In genomic region chr14:100096656-100097055, GRCh38 we compare ENCODE assay signal across 13 cellular contexts. TPM values are rescaled to one million over a fixed set of nuclear protein-coding genes. Genes with fewer than 3 reads are reported as not detected.
DNase-seq lines count a peak whose midpoint lies in the region; ATAC-seq and TF ChIP-seq lines count a peak whose summit lies in the region.
"Had no signal": no experiment of that assay in that cellular context is flagged by ENCODE, and none has a peak within 500 bp of the region (broad histone marks: within the 10 kb centered on the region; RNA-seq: fewer than 3 reads in every experiment).

No MANE protein-coding gene starts in this region.

- peaks cover 30% of the 10 kb centered on the region for H3K36me3 Mint-ChIP-seq in activated CD4-positive, alpha-beta memory T cell treated with anti-CD3 and anti-CD28 coated beads for 36 hours
- H3K36me3 Mint-ChIP-seq in activated CD4-positive, alpha-beta memory T cell treated with anti-CD3 and anti-CD28 coated beads, Interleukin-2, amount 10 ng/mL, durations not matched to agents 7 days and 5 days (ENCODE audit: low read depth): peaks cover 87% of the 10 kb centered on the region
- H3K36me3 Mint-ChIP-seq in natural killer cell: peaks cover 20% of the 10 kb centered on the region

- in situ Hi-C loops in astrocyte of the spinal cord (cut with HindIII; ENCODE audit: low sequenced_read_pairs): no loop called here

- no peaks in the 10 kb centered on the region for H3K27me3 ChIP-seq in MG63

- intact Hi-C loops in activated CD4-positive, alpha-beta memory T cell treated with anti-CD3 and anti-CD28 coated beads for 36 hours (cut with micrococcal nuclease): no loop called here
- intact Hi-C loops in natural killer cell (cut with micrococcal nuclease): no loop called here

- no peak overlapping the region for H3K4me3 ChIP-seq in MG63
- no peak overlapping the region for H3K4me3 ChIP-seq in astrocyte of the spinal cord (ENCODE audit: low read depth, low read length)
- H3K4me3 ChIP-seq: GM12878, mucosa of descending colon had no signal

- TF ChIP-seq CTCF in astrocyte of the spinal cord (IDR thresholded peaks at IDR 0.05; ENCODE audit: low read depth, low read length): no peak
- TF ChIP-seq CTCF in natural killer cell (IDR thresholded peaks at IDR 0.05): no peak

- DNase-seq in activated CD4-positive, alpha-beta memory T cell treated with anti-CD3 and anti-CD28 coated beads for 36 hours: peak; percentile 5
- no peak for DNase-seq in activated CD4-positive, alpha-beta memory T cell treated with anti-CD3 and anti-CD28 coated beads, Interleukin-2, amount 10 ng/mL, durations not matched to agents 7 days and 5 days
- DNase-seq in MG63 (peak; percentile 71), astrocyte of the spinal cord (ENCODE audit: low read depth, low spot score) (peak; percentile 58), natural killer cell (no peak), HuH-7.5 (ENCODE audit: low spot score) (no peak)
- DNase-seq in activated CD4-positive, CD25-positive, alpha-beta regulatory T cell treated with anti-CD3 and anti-CD28 coated beads, Interleukin-2, amount 50 U/mL, for 72 hours: no peak
- DNase-seq: DMS153, mucosa of descending colon, NCI-H524 treated with DMSO at 0.1 percent for 48 hours had no signal

- CTCF ChIA-PET in activated CD4-positive, alpha-beta memory T cell treated with anti-CD3 and anti-CD28 coated beads for 36 hours (lab: Charles Lee): interaction anchor here (0.8 to 10.6 kb wide), 9 partner anchors 9 to 31 kb away, joined by 3 to 88 read pairs (median 6); partner anchors contain the start of gene EVL
- CTCF ChIA-PET in activated CD4-positive, alpha-beta memory T cell treated with anti-CD3 and anti-CD28 coated beads, Interleukin-2, amount 10 ng/mL, durations not matched to agents 7 days and 5 days (lab: Charles Lee): interaction anchor here (0.6 to 28.0 kb wide), 4 partner anchors 10 to 21 kb away, joined by 3 to 563 read pairs (median 7); partner anchors contain the start of gene EVL

- POLR2A ChIA-PET in activated CD4-positive, alpha-beta memory T cell treated with anti-CD3 and anti-CD28 coated beads for 36 hours (lab: Charles Lee): interaction anchor here (0.6 to 1.5 kb wide), 4 partner anchors 11 to 28 kb away, joined by 3 to 4 read pairs (median 4); no protein-coding TSS in a partner anchor
- POLR2A ChIA-PET in activated CD4-positive, alpha-beta memory T cell treated with anti-CD3 and anti-CD28 coated beads, Interleukin-2, amount 10 ng/mL, durations not matched to agents 7 days and 5 days (lab: Charles Lee): interaction anchor here (1.5 to 58.4 kb wide), 3 partner anchors 12 to 36 kb away, joined by 4 to 1586 read pairs (median 37); partner anchors contain the start of gene EVL

- H3K27me3 Mint-ChIP-seq in activated CD4-positive, alpha-beta memory T cell treated with anti-CD3 and anti-CD28 coated beads for 36 hours: no peaks in the 10 kb centered on the region
- H3K27me3 Mint-ChIP-seq in activated CD4-positive, alpha-beta memory T cell treated with anti-CD3 and anti-CD28 coated beads, Interleukin-2, amount 10 ng/mL, durations not matched to agents 7 days and 5 days: no peaks in the 10 kb centered on the region
- no peaks in the 10 kb centered on the region for H3K27me3 Mint-ChIP-seq in natural killer cell (ENCODE audit: low read depth in 2 of 2)
- H3K27me3 Mint-ChIP-seq: progenitor cell of endocrine pancreas had no signal

- no peak overlapping the region for H3K4me3 Mint-ChIP-seq in activated CD4-positive, alpha-beta memory T cell treated with anti-CD3 and anti-CD28 coated beads for 36 hours
- H3K4me3 Mint-ChIP-seq in activated CD4-positive, alpha-beta memory T cell treated with anti-CD3 and anti-CD28 coated beads, Interleukin-2, amount 10 ng/mL, durations not matched to agents 7 days and 5 days: no peak overlapping the region
- H3K4me3 Mint-ChIP-seq in natural killer cell: no peak overlapping the region

- H3K9me3 ChIP-seq in MG63: no peaks in the 10 kb centered on the region
- H3K9me3 ChIP-seq: mucosa of descending colon had no signal

- H3K9me3 Mint-ChIP-seq in activated CD4-positive, alpha-beta memory T cell treated with anti-CD3 and anti-CD28 coated beads for 36 hours: no peaks in the 10 kb centered on the region
- H3K9me3 Mint-ChIP-seq in activated CD4-positive, alpha-beta memory T cell treated with anti-CD3 and anti-CD28 coated beads, Interleukin-2, amount 10 ng/mL, durations not matched to agents 7 days and 5 days: no peaks in the 10 kb centered on the region
- no peaks in the 10 kb centered on the region for H3K9me3 Mint-ChIP-seq in natural killer cell

- peak overlapping the region; percentile 38 for H3K27ac Mint-ChIP-seq in activated CD4-positive, alpha-beta memory T cell treated with anti-CD3 and anti-CD28 coated beads for 36 hours
- no peak overlapping the region for H3K27ac Mint-ChIP-seq in activated CD4-positive, alpha-beta memory T cell treated with anti-CD3 and anti-CD28 coated beads, Interleukin-2, amount 10 ng/mL, durations not matched to agents 7 days and 5 days
- peak overlapping the region; percentile 75 to 93 for H3K27ac Mint-ChIP-seq in natural killer cell
- H3K27ac Mint-ChIP-seq: progenitor cell of endocrine pancreas had no signal

- H3K4me1 Mint-ChIP-seq in activated CD4-positive, alpha-beta memory T cell treated with anti-CD3 and anti-CD28 coated beads for 36 hours (ENCODE audit: low read depth): peaks cover 83% of the 10 kb centered on the region
- H3K4me1 Mint-ChIP-seq in activated CD4-positive, alpha-beta memory T cell treated with anti-CD3 and anti-CD28 coated beads, Interleukin-2, amount 10 ng/mL, durations not matched to agents 7 days and 5 days: peaks cover 86% of the 10 kb centered on the region
- peaks cover 80 to 83% of the 10 kb centered on the region in 2 donors for H3K4me1 Mint-ChIP-seq in natural killer cell

- ATAC-seq in natural killer cell (no peak), HG02610 (IDR thresholded peaks at IDR 0.05; ENCODE audit: unreplicated experiment) (no peak)
- ATAC-seq: GM12878, mucosa of descending colon had no signal

- no peaks in the 10 kb centered on the region for H3K36me3 ChIP-seq in MG63

RNA-seq across cellular contexts. Expression of gene EVL, which starts 31.4 kb away (rescaled TPM):
- 100 to 1,000 TPM; 174 to 180 TPM for total RNA-seq in activated CD4-positive, alpha-beta memory T cell treated with anti-CD3 and anti-CD28 coated beads for 36 hours
- 100 to 1,000 TPM; 771 to 787 TPM for total RNA-seq in activated CD4-positive, alpha-beta memory T cell treated with anti-CD3 and anti-CD28 coated beads, Interleukin-2, amount 10 ng/mL, durations not matched to agents 7 days and 5 days
- 17.3 and 17.9 TPM in 2 replicates for total RNA-seq in MG63 (2014; rRNA removed; shearing (Covaris generic); ENCODE audit: low replicate concordance)
- 1,000 to 10,000 TPM in 1 of 3 donors, 100 to 1,000 TPM in 2; 882 to 1,108 (median 986) TPM for total RNA-seq in natural killer cell

Comparison
In these comparisons a context has a peak if more than half of its experiments do, and no peak if none do; other contexts are left out.
1. DNase-seq: peak in activated CD4-positive, alpha-beta memory T cell treated with anti-CD3 and anti-CD28 coated beads for 36 hours (single experiment), MG63 (single experiment) and astrocyte of the spinal cord (single experiment); none in activated CD4-positive, alpha-beta memory T cell treated with anti-CD3 and anti-CD28 coated beads, Interleukin-2, amount 10 ng/mL, durations not matched to agents 7 days and 5 days (single experiment), natural killer cell (single experiment), HuH-7.5 (single experiment) and activated CD4-positive, CD25-positive, alpha-beta regulatory T cell treated with anti-CD3 and anti-CD28 coated beads, Interleukin-2, amount 50 U/mL, for 72 hours (single experiment).
2. RNA of gene EVL, which starts 31.4 kb away (total RNA-seq): 882 to 1,108 TPM in natural killer cell and 771 to 787 TPM in activated CD4-positive, alpha-beta memory T cell treated with anti-CD3 and anti-CD28 coated beads, Interleukin-2, amount 10 ng/mL, durations not matched to agents 7 days and 5 days; 174 to 180 TPM in activated CD4-positive, alpha-beta memory T cell treated with anti-CD3 and anti-CD28 coated beads for 36 hours and 17.3 to 17.9 TPM in MG63; every median in the first group is over 4 times any median in the second.